In the genomic region with DNA sequence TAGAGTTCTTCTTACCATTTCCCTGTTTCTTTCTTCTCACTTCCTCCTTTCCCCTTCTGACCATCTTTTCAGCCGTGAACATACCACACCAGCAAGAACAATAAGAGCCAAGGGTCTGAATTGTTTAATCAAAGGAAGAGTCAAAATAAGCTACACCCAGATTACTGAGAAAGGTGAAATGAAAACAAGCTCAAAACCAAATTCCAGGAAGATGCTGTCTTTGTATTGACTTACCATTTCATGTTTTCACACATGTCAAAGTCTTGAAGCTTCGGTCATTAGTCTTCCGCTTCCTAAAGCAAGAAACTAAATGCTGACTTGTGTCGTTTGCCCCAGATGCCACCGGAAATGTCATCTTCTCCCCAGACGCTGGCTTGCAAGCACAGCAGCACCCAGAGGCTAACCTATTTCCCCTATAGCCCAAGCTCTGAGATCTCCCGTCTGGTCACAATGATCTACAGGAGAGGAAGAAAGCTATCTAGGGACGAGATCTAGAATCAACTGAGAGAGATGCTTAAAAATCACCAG, we compare ENCODE assay signal across 8 cellular contexts.
DNase-seq lines count a peak whose midpoint lies in the region; ATAC-seq and TF ChIP-seq lines count a peak whose summit lies in the region.

No MANE protein-coding gene starts in this region.

- H3K27ac ChIP-seq in SK-N-SH (ENCODE audit: low read depth in 2 of 2, low read length in 1 of 2) (no peak overlapping the region; a peak in 1 of 4 replicates), ovary (no peak overlapping the region)

- H3K4me1 ChIP-seq in SK-N-SH (ENCODE audit: control insufficient read depth in 1 of 2, insufficient read depth in 2 of 2, low read depth in 1 of 2, low read length in 1 of 2) (no peaks in the 10 kb centered on the region), ovary (ENCODE audit: insufficient read depth) (no peaks in the 10 kb centered on the region)

- H3K27me3 ChIP-seq in SK-N-SH (ENCODE audit: insufficient read depth), result peaks cover 24% of the 10 kb centered on the region; the same call in 1 of the 2 replicates
- no peaks in the 10 kb centered on the region for H3K27me3 ChIP-seq in ovary

- no peak for TF ChIP-seq CTCF in SK-N-SH (IDR thresholded peaks at IDR 0.05)
- TF ChIP-seq CTCF in ovary (IDR thresholded peaks at IDR 0.05), result no peak

- H3K36me3 ChIP-seq in SK-N-SH (replicated peaks in 1 of 2; ENCODE audit: control insufficient read depth in 1 of 2, insufficient read depth in 2 of 2, low read length in 1 of 2), result no peaks in the 10 kb centered on the region
- H3K36me3 ChIP-seq in ovary, result no peaks in the 10 kb centered on the region

- DNase-seq in T-helper 22 cell (ENCODE audit: low read depth), result peak; percentile 59
- peak; percentile 53 for DNase-seq in effector CD4-positive, alpha-beta T cell
- DNase-seq in stimulated activated CD4-positive, alpha-beta T cell treated with anti-CD3 and anti-CD28 coated beads, TNF-alpha, amount 100 ng/mL, for 24 hours (ENCODE audit: low read depth in 3 of 3), result peak in 2 of 3 experiments; percentile 46 to 60
- DNase-seq in SK-N-SH, result no peak
- DNase-seq in AG08396 (ENCODE audit: low spot score), result no peak
- DNase-seq in ovary, result no peak

- H3F3A ChIP-seq in SK-N-SH (replicated peaks; ENCODE audit: insufficient read depth), result peaks cover 6% of the 10 kb centered on the region

- no peaks in the 10 kb centered on the region for H3K79me2 ChIP-seq in SK-N-SH (ENCODE audit: insufficient read depth)

- no peaks in the 10 kb centered on the region for H4K20me1 ChIP-seq in SK-N-SH (ENCODE audit: insufficient read depth)

- TF ChIP-seq EP300 in SK-N-SH (IDR thresholded peaks at IDR 0.05; ENCODE audit: borderline replicate concordance in 1 of 2, low read depth in 1 of 2, low read length in 1 of 2), result no peak
- no peak for TF ChIP-seq EP300 in ovary (IDR thresholded peaks at IDR 0.05)

- POLR2A ChIA-PET in SK-N-SH (lab: Yijun Ruan, JAX), result no interaction called here

- no peak overlapping the region; the same call in 1 of the 2 replicates for H3K4me2 ChIP-seq in SK-N-SH

- no peaks in the 10 kb centered on the region for H3K9me2 ChIP-seq in SK-N-SH

- ATAC-seq in GM19043 (IDR thresholded peaks at IDR 0.05; ENCODE audit: low read depth, unreplicated experiment) (peak; percentile 53), HG03097 (IDR thresholded peaks at IDR 0.05; ENCODE audit: low FRiP score, unreplicated experiment) (peak; percentile 72)

- H3K9ac ChIP-seq in SK-N-SH, result no peak overlapping the region

- H3K9me3 ChIP-seq in SK-N-SH, result no peaks in the 10 kb centered on the region
- H3K9me3 ChIP-seq in ovary, result no peaks in the 10 kb centered on the region

- no peak for TF ChIP-seq POLR2A in ovary (IDR thresholded peaks at IDR 0.05)

- WGBS in SK-N-SH (ENCODE audit: low lambda C conversion rate), result 18% methylated on average over 8 of the region's 8 CpGs
- WGBS in ovary, 3 donors, result 91 to 95% (median 94%) methylated on average over 8 of the region's 8 CpGs

- TF ChIP-seq RAD21 in SK-N-SH (IDR thresholded peaks at IDR 0.05; ENCODE audit: low read length), result no peak

- intact Hi-C loops in ovary (cut with DNase I), result no loop called here

- CTCF ChIA-PET in SK-N-SH (lab: Yijun Ruan, JAX), result no interaction called here

- H3K4me3 ChIP-seq in SK-N-SH (ENCODE audit: low read depth in 2 of 2, low read length in 1 of 2) (no peak overlapping the region; a peak in 1 of 4 replicates), ovary (no peak overlapping the region)

- H2AFZ ChIP-seq in SK-N-SH (ENCODE audit: low read depth), result no peak overlapping the region

TF ChIP-seq in SK-N-SH, 30 proteins besides CTCF, POLR2A, EP300 and RAD21:
- TF ChIP-seq FOSL2 (IDR thresholded peaks at IDR 0.05; ENCODE audit: borderline replicate concordance, low read depth) (no peak), SIN3A (IDR thresholded peaks at IDR 0.05; ENCODE audit: borderline replicate concordance, low read depth, low read length) (no peak), RXRA (IDR thresholded peaks at IDR 0.05; ENCODE audit: borderline replicate concordance, low read depth) (no peak), GATA2 (CRISPR knock-in tag; IDR thresholded peaks at IDR 0.05) (no peak), MXI1 (IDR thresholded peaks at IDR 0.05; ENCODE audit: low read depth, low read length) (no peak), NFIC (IDR thresholded peaks at IDR 0.05; ENCODE audit: borderline replicate concordance) (no peak), TEAD4 (IDR thresholded peaks at IDR 0.05; ENCODE audit: borderline replicate concordance, insufficient read depth) (no peak), NRF1 (IDR thresholded peaks at IDR 0.05; ENCODE audit: low read depth, low read length) (no peak), TAF1 (IDR thresholded peaks at IDR 0.05; ENCODE audit: borderline replicate concordance, low read depth, low read length) (no peak), RFX5 (IDR thresholded peaks at IDR 0.05; ENCODE audit: low read length) (no peak)
- TF ChIP-seq, protein P1, sequence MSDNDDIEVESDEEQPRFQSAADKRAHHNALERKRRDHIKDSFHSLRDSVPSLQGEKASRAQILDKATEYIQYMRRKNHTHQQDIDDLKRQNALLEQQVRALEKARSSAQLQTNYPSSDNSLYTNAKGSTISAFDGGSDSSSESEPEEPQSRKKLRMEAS (IDR thresholded peaks at IDR 0.05; ENCODE audit: low read depth), result no peak
- TF ChIP-seq, protein P2, sequence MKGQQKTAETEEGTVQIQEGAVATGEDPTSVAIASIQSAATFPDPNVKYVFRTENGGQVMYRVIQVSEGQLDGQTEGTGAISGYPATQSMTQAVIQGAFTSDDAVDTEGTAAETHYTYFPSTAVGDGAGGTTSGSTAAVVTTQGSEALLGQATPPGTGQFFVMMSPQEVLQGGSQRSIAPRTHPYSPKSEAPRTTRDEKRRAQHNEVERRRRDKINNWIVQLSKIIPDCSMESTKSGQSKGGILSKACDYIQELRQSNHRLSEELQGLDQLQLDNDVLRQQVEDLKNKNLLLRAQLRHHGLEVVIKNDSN (IDR thresholded peaks at IDR 0.05; ENCODE audit: borderline replicate concordance, low read depth), result no peak

Comparison
In these comparisons a context has a peak if more than half of its experiments do, and no peak if none do; other contexts are left out.
1. DNase-seq: peak in T-helper 22 cell (single experiment), effector CD4-positive, alpha-beta T cell (single experiment) and stimulated activated CD4-positive, alpha-beta T cell treated with anti-CD3 and anti-CD28 coated beads, TNF-alpha, amount 100 ng/mL, for 24 hours (2 of 3); none in SK-N-SH (single experiment), AG08396 (single experiment) and ovary (0 of 5).